ENCODE assay signal across 8 cellular contexts in genomic region chr15:63188937-63189871, GRCh38. TPM values are rescaled to one million over a fixed set of nuclear protein-coding genes. Genes with fewer than 3 reads are reported as not detected.
DNase-seq lines count a peak whose midpoint lies in the region; ATAC-seq and TF ChIP-seq lines count a peak whose summit lies in the region.

RAB8B (plus strand) TSS chr15:63189606; CDS start chr15:63189625, 19 bp downstream.

- peak within 1 kb of the TSS; percentile 71 for H3K27ac ChIP-seq in cingulate gyrus (ENCODE audit: low read depth, low read length)

- DNase-seq in BJ (ENCODE audit: low read depth) (peak; percentile 64), GM19238 (ENCODE audit: insufficient read length, low spot score) (peak; percentile 72), NCI-H524 treated with DMSO at 0.1 percent for 48 hours (lab: John Stamatoyannopoulos, UW) (peak; percentile 79), kidney tubule cell (ENCODE audit: low spot score) (peak; percentile 97)
- peak; percentile 99 for DNase-seq in activated CD4-positive, alpha-beta T cell treated with anti-CD3 and anti-CD28 coated beads for 48 hours
- peak; percentile 96 to 99 for DNase-seq in stimulated activated CD4-positive, alpha-beta T cell treated with anti-CD3 and anti-CD28 coated beads, Interleukin-1b, Interleukin-23, amount 100 ng/mL, for 1 hour (ENCODE audit: low read depth in 2 of 2)

- no peaks in the 10 kb centered on the region for H3K36me3 ChIP-seq in BJ (ENCODE audit: control insufficient read depth, insufficient read depth, low read length)

- peak; percentile 74 for ATAC-seq in HG03442 (IDR thresholded peaks at IDR 0.05; ENCODE audit: unreplicated experiment)

- H3K27me3 ChIP-seq in BJ (ENCODE audit: control insufficient read depth, insufficient read depth, low read length), result no peaks in the 10 kb centered on the region

- POLR2A ChIA-PET in BJ (lab: Charles Lee), result no interaction called here

- CTCF ChIA-PET in BJ (lab: Yijun Ruan, JAX), result interaction anchor here (0.6 to 1.1 kb wide), 2 partner anchors 70 to 217 kb away, joined by 3 read pairs; no protein-coding TSS in a partner anchor

- H3K4me3 ChIP-seq in BJ (ENCODE audit: low read depth, low read length), result peak within 1 kb of the TSS; percentile 91

- TF ChIP-seq CTCF in BJ (IDR thresholded peaks at IDR 0.05; ENCODE audit: insufficient read depth, low read depth, low read length), result no peak

RNA-seq across cellular contexts. Expression of gene RAB8B, which starts in this region (rescaled TPM):
- polyA plus RNA-seq in BJ (2011; rRNA removed), result 16.4 and 39.7 TPM in 2 replicates
- 10.7 and 16.4 TPM in 2 replicates for polyA minus RNA-seq in BJ (2011; rRNA and poly(A)+ RNA removed)

Comparison
In these comparisons a context has a peak if more than half of its experiments do, and no peak if none do; other contexts are left out.
1. Peak in every context shown above with its lines: DNase-seq, ATAC-seq, H3K4me3 ChIP-seq and H3K27ac ChIP-seq.